ENCODE assay signal across 19 cellular contexts in the genomic region with DNA sequence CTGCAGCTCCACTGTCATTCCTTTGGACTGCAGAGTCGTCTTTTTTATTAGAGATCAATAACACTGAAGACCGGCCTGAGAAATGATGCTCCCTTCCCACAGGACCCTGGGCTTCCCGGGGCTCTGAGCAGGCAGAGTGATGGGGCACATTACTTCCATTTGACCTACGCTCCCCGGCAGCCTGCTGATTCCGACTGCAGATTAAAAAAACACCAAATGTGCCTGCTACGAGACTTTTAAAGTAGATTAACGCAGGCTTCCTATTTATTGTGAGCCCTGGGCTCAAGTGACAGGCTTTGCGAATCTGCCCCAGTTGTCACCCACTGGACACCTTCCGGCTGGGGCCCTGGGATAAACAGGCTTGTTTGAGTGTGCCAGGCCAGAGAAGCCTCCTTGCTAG. TPM values are rescaled to one million over a fixed set of nuclear protein-coding genes. Genes with fewer than 3 reads are reported as not detected.
DNase-seq lines count a peak whose midpoint lies in the region; ATAC-seq and TF ChIP-seq lines count a peak whose summit lies in the region.
"Had no signal": no experiment of that assay in that cellular context is flagged by ENCODE, and none has a peak within 500 bp of the region (broad histone marks: within the 10 kb centered on the region; RNA-seq: fewer than 3 reads in every experiment).

No MANE protein-coding gene starts in this region.

- H3F3A ChIP-seq in SK-N-SH (replicated peaks; ENCODE audit: insufficient read depth), result no peaks in the 10 kb centered on the region

- TF ChIP-seq CTCF in SK-N-SH (IDR thresholded peaks at IDR 0.05) (no peak), WERI-Rb-1 (IDR thresholded peaks at IDR 0.05; ENCODE audit: low read depth, low read length) (no peak), neural crest cell (conservative IDR thresholded peaks at IDR 0.05) (no peak)

- no peak for TF ChIP-seq RAD21 in SK-N-SH (IDR thresholded peaks at IDR 0.05; ENCODE audit: low read length)

- no peaks in the 10 kb centered on the region for H3K4me1 ChIP-seq in SK-N-SH (ENCODE audit: control insufficient read depth in 1 of 2, insufficient read depth in 2 of 2, low read depth in 1 of 2, low read length in 1 of 2)
- H3K4me1 ChIP-seq: BE2C had no signal

- H3K4me2 ChIP-seq in SK-N-SH, result no peak overlapping the region
- H3K4me2 ChIP-seq: BLaER1 treated with 17β-estradiol and CSF1 and Interleukin-3, amounts not matched to agents 10 nM and 100 nM had no signal

- POLR2A ChIA-PET in SK-N-SH (lab: Yijun Ruan, JAX), result no interaction called here

- 29% methylated on average over 10 of the region's 10 CpGs for WGBS in SK-N-SH (ENCODE audit: low lambda C conversion rate)

- H3K9me3 ChIP-seq in SK-N-SH (no peaks in the 10 kb centered on the region), WERI-Rb-1 (ENCODE audit: severe bottlenecking) (no peaks in the 10 kb centered on the region)
- H3K9me3 ChIP-seq: BE2C had no signal

- no peaks in the 10 kb centered on the region for H3K36me3 Mint-ChIP-seq in neural crest cell (ENCODE audit: low read depth)
- H3K36me3 Mint-ChIP-seq: CD14-positive monocyte; CD8-positive, alpha-beta memory T cell had no signal

- CTCF ChIA-PET in SK-N-SH (lab: Yijun Ruan, JAX), result interaction anchor here (0.8 to 1.7 kb wide), 2 partner anchors 89 to 92 kb away, joined by 3 to 5 read pairs; no protein-coding TSS in a partner anchor

- H3K36me3 ChIP-seq in SK-N-SH (replicated peaks in 1 of 2; ENCODE audit: control insufficient read depth in 1 of 2, insufficient read depth in 2 of 2, low read length in 1 of 2) (no peaks in the 10 kb centered on the region), WERI-Rb-1 (no peaks in the 10 kb centered on the region)
- H3K36me3 ChIP-seq: BE2C; BLaER1 treated with 17β-estradiol and CSF1 and Interleukin-3, amounts not matched to agents 10 nM and 100 nM had no signal

- H3K9me3 Mint-ChIP-seq in neural crest cell, result no peaks in the 10 kb centered on the region
- H3K9me3 Mint-ChIP-seq: CD14-positive monocyte; CD4-positive, alpha-beta T cell; CD8-positive, alpha-beta memory T cell had no signal

- no peak overlapping the region for H3K4me3 ChIP-seq in SK-N-SH (ENCODE audit: low read depth in 2 of 2, low read length in 1 of 2)
- no peak overlapping the region for H3K4me3 ChIP-seq in WERI-Rb-1 (ENCODE audit: low read depth, low read length)
- H3K4me3 ChIP-seq: BLaER1 treated with 17β-estradiol and CSF1 and Interleukin-3, amounts not matched to agents 10 nM and 100 nM had no signal

- no peaks in the 10 kb centered on the region for H3K79me2 ChIP-seq in SK-N-SH (ENCODE audit: insufficient read depth)

- H3K4me3 Mint-ChIP-seq in neural crest cell, result no peak overlapping the region
- H3K4me3 Mint-ChIP-seq: CD14-positive monocyte; CD4-positive, alpha-beta T cell; CD8-positive, alpha-beta memory T cell had no signal

- no peak for DNase-seq in SK-N-SH
- peak; percentile 82 for DNase-seq in WERI-Rb-1
- no peak for DNase-seq in neural crest cell (ENCODE audit: low read depth, low spot score)
- DNase-seq in retina, result peak; percentile 72
- no peak for DNase-seq in NCI-H226
- no peak for DNase-seq in hypothalamus (lab: John Stamatoyannopoulos, UW)
- DNase-seq: BE2C; CD4-positive, alpha-beta T cell; CD8-positive, alpha-beta memory T cell; DMS53; DND-41; H7; HCEC 1CT had no signal

- 0 out of 2 replicates have a peak overlapping the region, but pooled peaks have one; percentile 41 for H2AFZ ChIP-seq in SK-N-SH (ENCODE audit: low read depth)

- H3K27ac Mint-ChIP-seq in neural crest cell (ENCODE audit: unreplicated experiment), result peak overlapping the region; percentile 45
- H3K27ac Mint-ChIP-seq: CD14-positive monocyte; CD4-positive, alpha-beta T cell; CD8-positive, alpha-beta memory T cell had no signal

- H3K4me1 Mint-ChIP-seq in neural crest cell, result peaks cover 8% of the 10 kb centered on the region
- H3K4me1 Mint-ChIP-seq: CD8-positive, alpha-beta memory T cell had no signal

- no peak for TF ChIP-seq EP300 in SK-N-SH (IDR thresholded peaks at IDR 0.05; ENCODE audit: borderline replicate concordance in 1 of 2, low read depth in 1 of 2, low read length in 1 of 2)

- H3K9me2 ChIP-seq in SK-N-SH, result no peaks in the 10 kb centered on the region

- ATAC-seq in SK-N-SH treated with all-trans-retinoic acid at 6 μM for 48 hours (no peak), HG02763 (IDR thresholded peaks at IDR 0.05; ENCODE audit: unreplicated experiment) (no peak)

- H4K20me1 ChIP-seq in SK-N-SH (ENCODE audit: insufficient read depth), result no peaks in the 10 kb centered on the region
- H4K20me1 ChIP-seq: BLaER1 treated with 17β-estradiol and CSF1 and Interleukin-3, amounts not matched to agents 10 nM and 100 nM had no signal

- peaks cover 12% of the 10 kb centered on the region for H3K27me3 Mint-ChIP-seq in neural crest cell (ENCODE audit: low read depth)

- H3K27ac ChIP-seq in SK-N-SH (ENCODE audit: low read depth in 2 of 2, low read length in 1 of 2), result no peak overlapping the region
- H3K27ac ChIP-seq in WERI-Rb-1, result peak overlapping the region; percentile 39; the same call in 1 of the 2 replicates
- H3K27ac ChIP-seq: 22Rv1; BLaER1 treated with 17β-estradiol and CSF1 and Interleukin-3, amounts not matched to agents 10 nM and 100 nM had no signal

- H3K27me3 ChIP-seq in SK-N-SH (ENCODE audit: insufficient read depth) (peaks cover 38% of the 10 kb centered on the region; the same call in 1 of the 2 replicates), WERI-Rb-1 (ENCODE audit: insufficient read depth, low read depth, severe bottlenecking) (no peaks in the 10 kb centered on the region)

- H3K9ac ChIP-seq in SK-N-SH, result no peak overlapping the region
- H3K9ac ChIP-seq: BLaER1 treated with 17β-estradiol and CSF1 and Interleukin-3, amounts not matched to agents 10 nM and 100 nM had no signal

TF ChIP-seq in SK-N-SH, 30 proteins besides CTCF, POLR2A, EP300 and RAD21:
- TF ChIP-seq TAF1 (IDR thresholded peaks at IDR 0.05; ENCODE audit: borderline replicate concordance, low read depth, low read length) (no peak), JUND (IDR thresholded peaks at IDR 0.05) (no peak), POLR2AphosphoS5 (IDR thresholded peaks at IDR 0.05; ENCODE audit: low read depth, low read length) (no peak)
- TF ChIP-seq, protein P1, sequence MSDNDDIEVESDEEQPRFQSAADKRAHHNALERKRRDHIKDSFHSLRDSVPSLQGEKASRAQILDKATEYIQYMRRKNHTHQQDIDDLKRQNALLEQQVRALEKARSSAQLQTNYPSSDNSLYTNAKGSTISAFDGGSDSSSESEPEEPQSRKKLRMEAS (IDR thresholded peaks at IDR 0.05; ENCODE audit: low read depth), result no peak

TF ChIP-seq in SK-N-SH treated with all-trans-retinoic acid at 6 μM for 48 hours, 23 proteins besides CTCF, POLR2A, EP300 and RAD21:
- TF ChIP-seq, protein P2, sequence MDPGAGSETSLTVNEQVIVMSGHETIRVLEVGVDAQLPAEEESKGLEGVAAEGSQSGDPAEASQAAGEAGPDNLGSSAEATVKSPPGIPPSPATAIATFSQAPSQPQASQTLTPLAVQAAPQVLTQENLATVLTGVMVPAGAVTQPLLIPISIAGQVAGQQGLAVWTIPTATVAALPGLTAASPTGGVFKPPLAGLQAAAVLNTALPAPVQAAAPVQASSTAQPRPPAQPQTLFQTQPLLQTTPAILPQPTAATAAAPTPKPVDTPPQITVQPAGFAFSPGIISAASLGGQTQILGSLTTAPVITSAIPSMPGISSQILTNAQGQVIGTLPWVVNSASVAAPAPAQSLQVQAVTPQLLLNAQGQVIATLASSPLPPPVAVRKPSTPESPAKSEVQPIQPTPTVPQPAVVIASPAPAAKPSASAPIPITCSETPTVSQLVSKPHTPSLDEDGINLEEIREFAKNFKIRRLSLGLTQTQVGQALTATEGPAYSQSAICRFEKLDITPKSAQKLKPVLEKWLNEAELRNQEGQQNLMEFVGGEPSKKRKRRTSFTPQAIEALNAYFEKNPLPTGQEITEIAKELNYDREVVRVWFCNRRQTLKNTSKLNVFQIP (CRISPR knock-in tag; IDR thresholded peaks at IDR 0.05; ENCODE audit: borderline replicate concordance, low read depth), result no peak
- TF ChIP-seq, protein P3, sequence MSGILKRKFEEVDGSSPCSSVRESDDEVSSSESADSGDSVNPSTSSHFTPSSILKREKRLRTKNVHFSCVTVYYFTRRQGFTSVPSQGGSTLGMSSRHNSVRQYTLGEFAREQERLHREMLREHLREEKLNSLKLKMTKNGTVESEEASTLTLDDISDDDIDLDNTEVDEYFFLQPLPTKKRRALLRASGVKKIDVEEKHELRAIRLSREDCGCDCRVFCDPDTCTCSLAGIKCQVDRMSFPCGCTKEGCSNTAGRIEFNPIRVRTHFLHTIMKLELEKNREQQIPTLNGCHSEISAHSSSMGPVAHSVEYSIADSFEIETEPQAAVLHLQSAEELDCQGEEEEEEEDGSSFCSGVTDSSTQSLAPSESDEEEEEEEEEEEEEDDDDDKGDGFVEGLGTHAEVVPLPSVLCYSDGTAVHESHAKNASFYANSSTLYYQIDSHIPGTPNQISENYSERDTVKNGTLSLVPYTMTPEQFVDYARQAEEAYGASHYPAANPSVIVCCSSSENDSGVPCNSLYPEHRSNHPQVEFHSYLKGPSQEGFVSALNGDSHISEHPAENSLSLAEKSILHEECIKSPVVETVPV (CRISPR knock-in tag; IDR thresholded peaks at IDR 0.05), result no peak
- TF ChIP-seq, protein P4, sequence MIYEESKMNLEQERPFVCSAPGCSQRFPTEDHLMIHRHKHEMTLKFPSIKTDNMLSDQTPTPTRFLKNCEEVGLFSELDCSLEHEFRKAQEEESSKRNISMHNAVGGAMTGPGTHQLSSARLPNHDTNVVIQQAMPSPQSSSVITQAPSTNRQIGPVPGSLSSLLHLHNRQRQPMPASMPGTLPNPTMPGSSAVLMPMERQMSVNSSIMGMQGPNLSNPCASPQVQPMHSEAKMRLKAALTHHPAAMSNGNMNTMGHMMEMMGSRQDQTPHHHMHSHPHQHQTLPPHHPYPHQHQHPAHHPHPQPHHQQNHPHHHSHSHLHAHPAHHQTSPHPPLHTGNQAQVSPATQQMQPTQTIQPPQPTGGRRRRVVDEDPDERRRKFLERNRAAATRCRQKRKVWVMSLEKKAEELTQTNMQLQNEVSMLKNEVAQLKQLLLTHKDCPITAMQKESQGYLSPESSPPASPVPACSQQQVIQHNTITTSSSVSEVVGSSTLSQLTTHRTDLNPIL (CRISPR knock-in tag; IDR thresholded peaks at IDR 0.05; ENCODE audit: low read depth), result no peak
- no peak for TF ChIP-seq OSR1 (CRISPR knock-in tag; IDR thresholded peaks at IDR 0.05)
- no peak for TF ChIP-seq TCF4 (CRISPR knock-in tag; IDR thresholded peaks at IDR 0.05; ENCODE audit: borderline replicate concordance)

RNA-seq across cellular contexts. Expression of a gene that starts 37.6 kb away (rescaled TPM):
- polyA plus RNA-seq in SK-N-SH (2012; rRNA removed), result 0.08 TPM in 1 of 2 replicates, not detected in the other
- 0.01 TPM in 2 replicates for polyA plus RNA-seq in SK-N-SH (2012; cell fraction: cytosol; rRNA removed)
- polyA plus RNA-seq in SK-N-SH (2012; cell fraction: nucleus; rRNA removed), result 0.01 and 0.04 TPM in 2 replicates
- total RNA-seq in neural crest cell, result 0.05 and 0.37 TPM in 2 replicates
- total RNA-seq: CD4-positive, alpha-beta T cell; CD8-positive, alpha-beta memory T cell; H7 had no signal
- polyA plus RNA-seq: AG04450; CD14-positive monocyte; CD8-positive, alpha-beta memory T cell had no signal

Comparison
In these comparisons a context has a peak if more than half of its experiments do, and no peak if none do; other contexts are left out.
1. DNase-seq: peak in WERI-Rb-1 (single experiment) and retina (single experiment); none in SK-N-SH (single experiment), neural crest cell (single experiment), NCI-H226 (single experiment) and hypothalamus (0 of 51).